Comparison of ENCODE assay signal across 11 cellular contexts in the genomic region with DNA sequence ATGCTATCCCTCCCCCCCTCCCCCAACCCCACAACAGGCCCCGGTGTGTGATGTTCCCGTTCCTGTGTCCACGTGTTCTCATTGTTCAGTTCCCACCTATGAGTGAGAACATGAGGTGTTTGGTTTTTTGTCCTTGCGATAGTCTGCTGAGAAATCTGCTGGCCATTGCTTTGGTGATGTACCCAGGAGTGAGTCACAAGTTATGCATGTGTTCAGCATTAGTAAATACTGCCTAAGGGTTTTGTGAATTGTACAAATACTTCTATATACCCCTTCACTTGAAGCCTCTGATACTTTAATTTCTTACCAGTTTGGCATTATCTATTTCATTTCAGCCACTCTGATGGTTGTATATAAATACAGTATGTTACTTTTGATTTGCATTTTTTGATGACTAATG.
DNase-seq lines count a peak whose midpoint lies in the region; ATAC-seq and TF ChIP-seq lines count a peak whose summit lies in the region.
"Had no signal": no experiment of that assay in that cellular context is flagged by ENCODE, and none has a peak within 500 bp of the region (broad histone marks: within the 10 kb centered on the region; RNA-seq: fewer than 3 reads in every experiment).

No MANE protein-coding gene starts in this region.

- H3K36me3 Mint-ChIP-seq in Calu3 (ENCODE audit: insufficient read depth, unreplicated experiment): no peaks in the 10 kb centered on the region

- no peak overlapping the region for H2BK5ac ChIP-seq in mesendoderm (ENCODE audit: low read length)

- H4K8ac ChIP-seq in mesendoderm (ENCODE audit: low read depth, low read length): no peak overlapping the region

- no peak overlapping the region for H3K4ac ChIP-seq in mesendoderm (ENCODE audit: low read depth, low read length)

- no peak overlapping the region for H3K9ac ChIP-seq in mesendoderm (ENCODE audit: low read length)

- H4K5ac ChIP-seq in mesendoderm (ENCODE audit: low read length): no peak overlapping the region

- no TSS peak for BruUV-seq in Calu3 (replicated peaks; lab: Mats Ljungman, UMichigan)

- H3K23ac ChIP-seq in mesendoderm (ENCODE audit: low read length): no peak overlapping the region

- no peak overlapping the region for H3K27ac Mint-ChIP-seq in Calu3 (ENCODE audit: unreplicated experiment)
- H3K27ac Mint-ChIP-seq: T-helper 17 cell had no signal

- no peak overlapping the region for H3K4me3 ChIP-seq in mesendoderm (ENCODE audit: low read length)
- H3K4me3 ChIP-seq: lower lobe of right lung, vagina had no signal

- DNase-seq in Calu3: peak; percentile 4
- peak; percentile 10 for DNase-seq in NCI-H69 (lab: John Stamatoyannopoulos, UW)
- peak; percentile 17 for DNase-seq in epidermal melanocyte (ENCODE audit: insufficient read length, low spot score)
- DNase-seq in mesendoderm: peak; percentile 34
- no peak for DNase-seq in NCI-H1694 (lab: John Stamatoyannopoulos, UW)
- DNase-seq in activated CD4-positive, CD25-positive, alpha-beta regulatory T cell treated with anti-CD3 and anti-CD28 coated beads, Interleukin-2, amount 50 U/mL, for 72 hours: no peak
- DNase-seq: lower lobe of right lung, T-helper 17 cell had no signal

- no peak overlapping the region for H2BK120ac ChIP-seq in mesendoderm (ENCODE audit: low read depth, low read length)

- H3K79me2 ChIP-seq in mesendoderm (ENCODE audit: control insufficient read depth, insufficient read depth, low read length): no peaks in the 10 kb centered on the region

- no peak overlapping the region for H2AK5ac ChIP-seq in mesendoderm (ENCODE audit: low read length)

- no peak overlapping the region for H3K18ac ChIP-seq in mesendoderm (ENCODE audit: low read length)

- no peaks in the 10 kb centered on the region for H3K27me3 ChIP-seq in mesendoderm (ENCODE audit: insufficient read depth, low read length, poor library complexity)
- H3K27me3 ChIP-seq: vagina had no signal

- no peak overlapping the region for H3K27ac ChIP-seq in mesendoderm (ENCODE audit: low read depth, low read length)
- H3K27ac ChIP-seq: lower lobe of right lung, vagina had no signal

- H2BK15ac ChIP-seq in mesendoderm (replicated peaks; ENCODE audit: low read depth): no peak overlapping the region

- H3K4me3 Mint-ChIP-seq in Calu3 (ENCODE audit: low read depth, unreplicated experiment): no peak overlapping the region
- H3K4me3 Mint-ChIP-seq: T-helper 17 cell had no signal

- H3K4me1 ChIP-seq in mesendoderm (ENCODE audit: control insufficient read depth, low read depth, low read length): no peaks in the 10 kb centered on the region
- H3K4me1 ChIP-seq: lower lobe of right lung, vagina had no signal

- H3K27me3 Mint-ChIP-seq in Calu3 (ENCODE audit: unreplicated experiment): no peaks in the 10 kb centered on the region
- H3K27me3 Mint-ChIP-seq: T-helper 17 cell had no signal

- CTCF ChIA-PET in Calu3 (lab: Charles Lee): no interaction called here

- H3K79me1 ChIP-seq in mesendoderm (ENCODE audit: low read length): no peaks in the 10 kb centered on the region

- no CpG with 5 or more reads among the region's 4 CpGs for whole genome bisulfite sequencing in mesendoderm (ENCODE audit: extremely low coverage, insufficient coverage, low lambda C conversion rate)

- intact Hi-C loops in Calu3 (cut with micrococcal nuclease; ENCODE audit: unreplicated experiment): no loop called here

- no peaks in the 10 kb centered on the region for H3K9me3 Mint-ChIP-seq in Calu3 (ENCODE audit: low read depth, unreplicated experiment)

- no peak overlapping the region for H3K56ac ChIP-seq in mesendoderm (ENCODE audit: low read length)

- H3K36me3 ChIP-seq in mesendoderm (ENCODE audit: control insufficient read depth, insufficient read depth, low read length): no peaks in the 10 kb centered on the region
- H3K36me3 ChIP-seq: lower lobe of right lung, vagina had no signal

- no peak for TF ChIP-seq CTCF in Calu3 (IDR thresholded peaks at IDR 0.05; ENCODE audit: unreplicated experiment)

- no peaks in the 10 kb centered on the region for H3K4me1 Mint-ChIP-seq in Calu3 (ENCODE audit: low read depth, unreplicated experiment)
- H3K4me1 Mint-ChIP-seq: T-helper 17 cell had no signal

- H3K4me2 ChIP-seq in mesendoderm (ENCODE audit: low read length): no peak overlapping the region

- ATAC-seq in GM21367 (IDR thresholded peaks at IDR 0.05; ENCODE audit: unreplicated experiment): no peak
- no peak for ATAC-seq in GM19035 (IDR thresholded peaks at IDR 0.05; ENCODE audit: unreplicated experiment)
- ATAC-seq: lower lobe of right lung, T-helper 17 cell had no signal

Comparison
In these comparisons a context has a peak if more than half of its experiments do, and no peak if none do; other contexts are left out.
1. DNase-seq: peak in Calu3 (single experiment), NCI-H69 (single experiment), epidermal melanocyte (single experiment) and mesendoderm (single experiment); none in NCI-H1694 (single experiment) and activated CD4-positive, CD25-positive, alpha-beta regulatory T cell treated with anti-CD3 and anti-CD28 coated beads, Interleukin-2, amount 50 U/mL, for 72 hours (single experiment).